ENCODE assay signal across 1 cellular context in genomic region chr4:8081171-8081570, GRCh38.
TF ChIP-seq lines count a peak whose summit lies in the region.

No MANE protein-coding gene starts in this region.

TF ChIP-seq in H1, 55 proteins besides CTCF, POLR2A, EP300 and RAD21:
- TF ChIP-seq MAX (IDR thresholded peaks at IDR 0.05) (no peak), RXRA (IDR thresholded peaks at IDR 0.05; ENCODE audit: insufficient read depth, low read depth, low read length) (no peak), SIX5 (IDR thresholded peaks at IDR 0.05; ENCODE audit: low read depth, low read length) (no peak), HDAC6 (IDR thresholded peaks at IDR 0.05; ENCODE audit: low read depth, low read length) (no peak), USF2 (IDR thresholded peaks at IDR 0.05; ENCODE audit: low read length) (no peak), KDM1A (IDR thresholded peaks at IDR 0.05; ENCODE audit: borderline replicate concordance, low read length) (no peak), SAP30 (IDR thresholded peaks at IDR 0.05; ENCODE audit: insufficient read depth, insufficient replicate concordance, low read length) (no peak), SUZ12 (IDR thresholded peaks at IDR 0.05; ENCODE audit: low read length) (no peak), ZNF274 (IDR thresholded peaks at IDR 0.05; ENCODE audit: borderline replicate concordance, extremely low read depth, low read length) (no peak), TAF1 (IDR thresholded peaks at IDR 0.05; ENCODE audit: low read depth, low read length) (no peak), TBP (IDR thresholded peaks at IDR 0.05; ENCODE audit: low read depth, low read length) (no peak), HDAC2 (IDR thresholded peaks at IDR 0.05; ENCODE audit: borderline replicate concordance in 1 of 2, low read depth in 2 of 2, low read length in 2 of 2) (no peak), KDM5A (IDR thresholded peaks at IDR 0.05; ENCODE audit: low read length) (no peak)
TF ChIP-seq in H1: peak in this region for 0.
